Comparison of ENCODE assay signal across 8 cellular contexts in the genomic region with DNA sequence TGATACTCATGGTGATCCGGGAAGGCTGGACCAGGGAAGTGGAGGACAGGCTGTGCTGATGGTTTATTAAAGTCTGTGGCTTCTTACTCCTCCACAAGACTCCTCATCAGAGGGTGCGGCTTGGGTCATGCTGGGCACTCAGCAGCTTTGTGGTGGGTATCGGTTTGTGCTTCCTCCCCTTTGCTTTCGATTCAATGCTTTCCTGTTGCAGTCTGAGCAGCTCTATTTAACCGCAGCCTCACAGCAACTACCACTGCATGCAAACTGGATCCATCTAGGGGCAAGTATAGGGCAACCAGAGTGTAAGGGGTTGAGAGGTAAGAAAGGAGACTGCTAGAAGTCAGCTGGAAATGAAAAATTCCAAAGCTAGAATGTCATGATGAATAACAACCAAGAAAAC. TPM values are rescaled to one million over a fixed set of nuclear protein-coding genes. Genes with fewer than 3 reads are reported as not detected.
DNase-seq lines count a peak whose midpoint lies in the region; ATAC-seq and TF ChIP-seq lines count a peak whose summit lies in the region.
"Not testable (repeated sequence)": the region's sequence is repeated elsewhere in the genome, so short reads cannot be mapped to it uniquely, and the experiment has no call there.
"Had no signal": no experiment of that assay in that cellular context is flagged by ENCODE, and none has a peak within 500 bp of the region (broad histone marks: within the 10 kb centered on the region; RNA-seq: fewer than 3 reads in every experiment).

No MANE protein-coding gene starts in this region.

- intact Hi-C loops in mucosa of descending colon (cut with DNase I, micrococcal nuclease) = not testable (repeated sequence)

- H3K4me1 Mint-ChIP-seq in activated naive CD8-positive, alpha-beta T cell treated with anti-CD3 and anti-CD28 coated beads, Interleukin-2, amount 50 U/mL, for 24 hours = not testable (repeated sequence)

- H3K9me3 ChIP-seq in mucosa of descending colon = not testable (repeated sequence)

- not testable (repeated sequence) for DNase-seq in activated naive CD8-positive, alpha-beta T cell treated with anti-CD3 and anti-CD28 coated beads, Interleukin-2, amount 50 U/mL, for 24 hours; mucosa of descending colon

- H3K27me3 Mint-ChIP-seq in activated naive CD8-positive, alpha-beta T cell treated with anti-CD3 and anti-CD28 coated beads, Interleukin-2, amount 50 U/mL, for 24 hours = not testable (repeated sequence)

- not testable (repeated sequence) for H3K4me3 Mint-ChIP-seq in activated naive CD8-positive, alpha-beta T cell treated with anti-CD3 and anti-CD28 coated beads, Interleukin-2, amount 50 U/mL, for 24 hours

- not testable (repeated sequence) for H3K9me3 Mint-ChIP-seq in activated naive CD8-positive, alpha-beta T cell treated with anti-CD3 and anti-CD28 coated beads, Interleukin-2, amount 50 U/mL, for 24 hours

- ATAC-seq in GM18867 (IDR thresholded peaks at IDR 0.05; ENCODE audit: unreplicated experiment) = peak; percentile 98
- ATAC-seq in GM19468 (IDR thresholded peaks at IDR 0.05; ENCODE audit: extremely low read depth, unreplicated experiment) = peak; percentile 91
- ATAC-seq in HG02623 (IDR thresholded peaks at IDR 0.05; ENCODE audit: unreplicated experiment) = peak; percentile 95
- peak; percentile 95 for ATAC-seq in HG03095 (IDR thresholded peaks at IDR 0.05; ENCODE audit: unreplicated experiment)
- ATAC-seq in HG03565 (IDR thresholded peaks at IDR 0.05; ENCODE audit: unreplicated experiment) = peak; percentile 88
- ATAC-seq in activated naive CD8-positive, alpha-beta T cell treated with anti-CD3 and anti-CD28 coated beads, Interleukin-2, amount 50 U/mL, for 24 hours = peak; percentile 95
- peak; percentile 86 for ATAC-seq in mucosa of descending colon

- not testable (repeated sequence) for H3K4me1 ChIP-seq in mucosa of descending colon (ENCODE audit: low read depth)

- H3K4me3 ChIP-seq in mucosa of descending colon = not testable (repeated sequence)

- H3K27ac Mint-ChIP-seq in activated naive CD8-positive, alpha-beta T cell treated with anti-CD3 and anti-CD28 coated beads, Interleukin-2, amount 50 U/mL, for 24 hours = not testable (repeated sequence)

- TF ChIP-seq CTCF in mucosa of descending colon (IDR thresholded peaks at IDR 0.05) = not testable (repeated sequence)

- not testable (repeated sequence) for H3K36me3 Mint-ChIP-seq in activated naive CD8-positive, alpha-beta T cell treated with anti-CD3 and anti-CD28 coated beads, Interleukin-2, amount 50 U/mL, for 24 hours (ENCODE audit: low read depth)

- H3K36me3 ChIP-seq in mucosa of descending colon (ENCODE audit: low read depth) = not testable (repeated sequence)

RNA-seq across cellular contexts. Expression of a gene that starts 9.8 kb away (rescaled TPM):
- total RNA-seq in mucosa of descending colon = 1 to 10 TPM in 1 of 3 donors, under 1 TPM in 1, not detected in 1; 0.61 to 1.4 TPM
- total RNA-seq: cardiac septum had no signal
